In the genomic region with DNA sequence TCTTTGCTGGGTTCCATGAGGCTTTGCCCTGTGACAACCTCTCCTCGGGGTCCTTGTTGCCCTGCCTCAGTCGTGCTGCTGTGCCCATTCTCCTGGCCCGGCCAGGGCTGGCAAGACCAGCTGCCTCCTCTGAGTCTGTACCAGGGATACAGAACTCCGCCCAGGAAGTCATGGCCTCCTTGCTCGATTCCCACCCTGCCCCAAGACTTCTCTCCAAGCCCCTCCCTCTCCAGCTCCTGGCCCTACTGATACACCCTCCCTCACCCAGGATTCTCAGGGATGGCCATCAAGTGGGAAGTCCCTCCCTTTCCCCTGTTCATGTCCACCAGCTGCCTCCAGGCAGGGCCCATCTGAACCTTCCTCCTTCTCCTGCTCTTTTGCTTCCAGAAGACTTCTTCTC, we compare ENCODE assay signal across 22 cellular contexts. TPM values are rescaled to one million over a fixed set of nuclear protein-coding genes. Genes with fewer than 3 reads are reported as not detected.
"Had no signal": no experiment of that assay in that cellular context is flagged by ENCODE, and none has a peak within 500 bp of the region (broad histone marks: within the 10 kb centered on the region; RNA-seq: fewer than 3 reads in every experiment).

No MANE protein-coding gene starts in this region.

- H3K27me3 ChIP-seq: gastrocnemius medialis, neutrophil, thyroid gland, uterus had no signal

- H3K27ac ChIP-seq: epithelial cell of prostate, neutrophil, uterus had no signal

- H3K4me3 Mint-ChIP-seq: activated CD4-positive, alpha-beta T cell treated with anti-CD3 and anti-CD28 coated beads, Interleukin-2, amount 10 ng/mL, durations not matched to agents 24 days and 14 days; activated CD8-positive, alpha-beta T cell treated with anti-CD3 and anti-CD28 coated beads, Interleukin-2, amount 10 ng/mL, durations not matched to agents 7 days and 5 days; activated naive CD8-positive, alpha-beta T cell treated with anti-CD3 and anti-CD28 coated beads, Interleukin-2, amount 50 U/mL, for 24 hours; effector memory CD8-positive, alpha-beta T cell; stimulated activated naive B cell treated with anti-CD40 and anti-IgM and Interleukin-4, amounts not matched to agents 10 μg/mL and 1 μg/mL and 100 μg/mL, for 72 hours had no signal

- ATAC-seq: activated CD8-positive, alpha-beta T cell treated with anti-CD3 and anti-CD28 coated beads, Interleukin-2, amount 10 ng/mL, durations not matched to agents 7 days and 5 days; activated naive CD8-positive, alpha-beta T cell treated with anti-CD3 and anti-CD28 coated beads, Interleukin-2, amount 50 U/mL, for 24 hours; effector memory CD8-positive, alpha-beta T cell; gastrocnemius medialis; left lobe of liver; mucosa of descending colon; naive thymus-derived CD4-positive, alpha-beta T cell; stimulated activated naive B cell treated with anti-CD40 and anti-IgM and Interleukin-4, amounts not matched to agents 10 μg/mL and 1 μg/mL and 100 μg/mL, for 72 hours had no signal

- H3K4me1 Mint-ChIP-seq: activated naive CD8-positive, alpha-beta T cell treated with anti-CD3 and anti-CD28 coated beads, Interleukin-2, amount 50 U/mL, for 24 hours had no signal

- H3K4me1 ChIP-seq: thyroid gland, uterus had no signal

- H3K9me3 ChIP-seq: gastrocnemius medialis, mucosa of descending colon, neutrophil, thyroid gland, uterus had no signal

- H3K9me3 Mint-ChIP-seq: activated CD4-positive, alpha-beta T cell treated with anti-CD3 and anti-CD28 coated beads, Interleukin-2, amount 10 ng/mL, durations not matched to agents 24 days and 14 days; activated naive CD8-positive, alpha-beta T cell treated with anti-CD3 and anti-CD28 coated beads, Interleukin-2, amount 50 U/mL, for 24 hours; effector memory CD8-positive, alpha-beta T cell; naive thymus-derived CD4-positive, alpha-beta T cell; stimulated activated naive B cell treated with anti-CD40 and anti-IgM and Interleukin-4, amounts not matched to agents 10 μg/mL and 1 μg/mL and 100 μg/mL, for 72 hours had no signal

- DNase-seq: activated CD4-positive, alpha-beta T cell treated with anti-CD3 and anti-CD28 coated beads, Interleukin-2, amount 10 ng/mL, durations not matched to agents 24 days and 14 days; activated CD4-positive, CD25-positive, alpha-beta regulatory T cell; activated CD8-positive, alpha-beta memory T cell treated with anti-CD3 and anti-CD28 coated beads, Interleukin-2, amount 50 U/mL, for 4 hours; activated CD8-positive, alpha-beta T cell treated with anti-CD3 and anti-CD28 coated beads, Interleukin-2, amount 10 ng/mL, durations not matched to agents 7 days and 5 days; activated gamma-delta T cell treated with Interleukin-2 at 50 U/mL for 16 hours; activated naive CD8-positive, alpha-beta T cell treated with anti-CD3 and anti-CD28 coated beads, Interleukin-2, amount 50 U/mL, for 24 hours; activated T-cell treated with anti-CD3 and anti-CD28 coated beads, Interleukin-2, amount 50 U/mL, for 48 hours; aorta; dermis blood vessel endothelial cell; effector memory CD8-positive, alpha-beta T cell; gastrocnemius medialis; islet precursor cell; mammary epithelial cell; mucosa of descending colon; naive thymus-derived CD4-positive, alpha-beta T cell; stimulated activated naive B cell treated with anti-CD40 and anti-IgM and Interleukin-4, amounts not matched to agents 10 μg/mL and 1 μg/mL and 100 μg/mL, for 72 hours; T-helper 2 cell; thyroid gland; uterus had no signal

- H3K4me3 ChIP-seq: gastrocnemius medialis, mucosa of descending colon, thyroid gland, uterus had no signal

- H3K27ac Mint-ChIP-seq: activated CD4-positive, alpha-beta T cell treated with anti-CD3 and anti-CD28 coated beads, Interleukin-2, amount 10 ng/mL, durations not matched to agents 24 days and 14 days; activated CD8-positive, alpha-beta T cell treated with anti-CD3 and anti-CD28 coated beads, Interleukin-2, amount 10 ng/mL, durations not matched to agents 7 days and 5 days; activated naive CD8-positive, alpha-beta T cell treated with anti-CD3 and anti-CD28 coated beads, Interleukin-2, amount 50 U/mL, for 24 hours had no signal

- H3K27me3 Mint-ChIP-seq: activated CD4-positive, alpha-beta T cell treated with anti-CD3 and anti-CD28 coated beads, Interleukin-2, amount 10 ng/mL, durations not matched to agents 24 days and 14 days; activated naive CD8-positive, alpha-beta T cell treated with anti-CD3 and anti-CD28 coated beads, Interleukin-2, amount 50 U/mL, for 24 hours; effector memory CD8-positive, alpha-beta T cell; naive thymus-derived CD4-positive, alpha-beta T cell; stimulated activated naive B cell treated with anti-CD40 and anti-IgM and Interleukin-4, amounts not matched to agents 10 μg/mL and 1 μg/mL and 100 μg/mL, for 72 hours had no signal

- H3K36me3 ChIP-seq: gastrocnemius medialis, thyroid gland, uterus had no signal

RNA-seq across cellular contexts. Expression of a gene that starts 25.8 kb away (rescaled TPM):
- total RNA-seq: activated CD8-positive, alpha-beta T cell treated with anti-CD3 and anti-CD28 coated beads, Interleukin-2, amount 10 ng/mL, durations not matched to agents 7 days and 5 days; mammary epithelial cell had no signal
- polyA plus RNA-seq: naive thymus-derived CD4-positive, alpha-beta T cell had no signal
